ENCODE assay signal across 24 cellular contexts in the genomic region with DNA sequence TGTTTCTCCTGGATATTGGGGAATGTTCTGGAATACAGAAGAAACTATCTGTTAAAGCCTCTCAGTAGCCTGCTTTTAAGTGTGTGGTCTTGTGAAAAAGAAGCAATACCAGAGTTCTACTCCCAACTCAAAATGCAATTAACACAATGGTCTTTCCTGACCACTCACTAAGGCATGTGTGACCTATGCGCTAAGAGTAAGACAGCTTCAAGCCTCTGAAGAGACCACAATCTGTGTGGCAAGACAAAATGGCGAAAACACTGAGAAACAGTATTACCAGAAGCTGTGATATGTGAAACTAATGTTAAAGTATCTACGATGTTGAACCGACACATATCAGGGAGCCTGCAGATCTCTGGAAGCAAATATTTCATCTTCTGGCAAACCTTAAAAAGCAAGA.
"Had no signal": no experiment of that assay in that cellular context is flagged by ENCODE, and none has a peak within 500 bp of the region (broad histone marks: within the 10 kb centered on the region; RNA-seq: fewer than 3 reads in every experiment).

No MANE protein-coding gene starts in this region.

- H3K27ac ChIP-seq: KMS-11 had no signal

- H3K27me3 ChIP-seq: MG63 had no signal

- DNase-seq: activated CD4-positive, alpha-beta T cell treated with anti-CD3 and anti-CD28 coated beads, Interleukin-2, amount 10 ng/mL, durations not matched to agents 24 days and 14 days; activated CD4-positive, alpha-beta T cell treated with anti-CD3 and anti-CD28 coated beads, Interleukin-2, amount 50 U/mL, for 48 hours; activated CD4-positive, CD25-positive, alpha-beta regulatory T cell treated with anti-CD3 and anti-CD28 coated beads, Interleukin-2, amount 50 U/mL, for 72 hours; activated CD8-positive, alpha-beta memory T cell treated with anti-CD3 and anti-CD28 coated beads, Interleukin-2, amount 10 ng/mL, durations not matched to agents 7 days and 5 days; activated effector memory CD4-positive, alpha-beta T cell treated with anti-CD3 and anti-CD28 coated beads, Interleukin-2, amount 50 U/mL, for 16 hours; activated naive CD4-positive, alpha-beta T cell treated with Interleukin-2 at 50 U/mL for 16 hours; activated naive CD8-positive, alpha-beta T cell treated with anti-CD3 and anti-CD28 coated beads, Interleukin-2, amount 50 U/mL, for 24 hours; activated T-cell treated with anti-CD3 and anti-CD28 coated beads, Interleukin-2, amount 50 U/mL, for 24 hours; amygdala; MG63; NCI-H1105 treated with DMSO at 0.1 percent for 48 hours; NCI-H1436 treated with DMSO at 0.1 percent for 48 hours; NCI-H187; NCI-H2081; NCI-H446; NCI-H524; PC-3; SHP77 treated with DMSO at 0.1 percent for 48 hours had no signal

- H3K27me3 Mint-ChIP-seq: activated CD4-positive, alpha-beta T cell treated with anti-CD3 and anti-CD28 coated beads, Interleukin-2, amount 10 ng/mL, durations not matched to agents 24 days and 14 days; activated CD8-positive, alpha-beta memory T cell treated with anti-CD3 and anti-CD28 coated beads, Interleukin-2, amount 10 ng/mL, durations not matched to agents 7 days and 5 days; activated naive CD8-positive, alpha-beta T cell treated with anti-CD3 and anti-CD28 coated beads, Interleukin-2, amount 50 U/mL, for 24 hours; activated T-cell treated with anti-CD3 and anti-CD28 coated beads, Interleukin-2, amount 50 U/mL, for 24 hours; brain had no signal

- H3K27ac Mint-ChIP-seq: activated CD4-positive, alpha-beta T cell treated with anti-CD3 and anti-CD28 coated beads, Interleukin-2, amount 10 ng/mL, durations not matched to agents 24 days and 14 days; activated CD8-positive, alpha-beta memory T cell treated with anti-CD3 and anti-CD28 coated beads, Interleukin-2, amount 10 ng/mL, durations not matched to agents 7 days and 5 days; activated naive CD4-positive, alpha-beta T cell treated with anti-CD3 and anti-CD28 coated beads, Interleukin-2, amount 50 U/mL, for 72 hours; activated naive CD8-positive, alpha-beta T cell treated with anti-CD3 and anti-CD28 coated beads, Interleukin-2, amount 50 U/mL, for 24 hours; activated T-cell treated with anti-CD3 and anti-CD28 coated beads, Interleukin-2, amount 50 U/mL, for 24 hours; activated T-helper 1 cell treated with anti-CD3 and anti-CD28 coated beads, Interleukin-12 subunit alpha, Interleukin-12 subunit beta, Interleukin-2, Interleukin-4 antibody, amounts not matched to agents 30 ng/mL and 10 ng/mL and 1 ng/mL, durations not matched to agents 14 hours and 24 hours and 36 hours; T-helper 1 cell treated with Interleukin-12 subunit alpha and Interleukin-12 subunit beta and Interleukin-4 antibody, amounts not matched to agents 30 μg/mL and 1 μg/mL, for 36 hours had no signal

- H3K9me3 Mint-ChIP-seq: activated CD4-positive, alpha-beta T cell treated with anti-CD3 and anti-CD28 coated beads, Interleukin-2, amount 10 ng/mL, durations not matched to agents 24 days and 14 days; activated naive CD4-positive, alpha-beta T cell treated with anti-CD3 and anti-CD28 coated beads, Interleukin-2, amount 50 U/mL, for 72 hours; activated naive CD8-positive, alpha-beta T cell treated with anti-CD3 and anti-CD28 coated beads, Interleukin-2, amount 50 U/mL, for 24 hours; activated T-cell treated with anti-CD3 and anti-CD28 coated beads, Interleukin-2, amount 50 U/mL, for 24 hours; activated T-helper 1 cell treated with anti-CD3 and anti-CD28 coated beads, Interleukin-12 subunit alpha, Interleukin-12 subunit beta, Interleukin-2, Interleukin-4 antibody, amounts not matched to agents 30 ng/mL and 10 ng/mL and 1 ng/mL, durations not matched to agents 14 hours and 24 hours and 36 hours; brain; T-helper 1 cell treated with Interleukin-12 subunit alpha and Interleukin-12 subunit beta and Interleukin-4 antibody, amounts not matched to agents 30 μg/mL and 1 μg/mL, for 36 hours had no signal

- H3K4me2 ChIP-seq: KMS-11 had no signal

- H3K9ac ChIP-seq: KMS-11 had no signal

- ATAC-seq: activated CD8-positive, alpha-beta memory T cell treated with anti-CD3 and anti-CD28 coated beads, Interleukin-2, amount 10 ng/mL, durations not matched to agents 7 days and 5 days; activated naive CD8-positive, alpha-beta T cell treated with anti-CD3 and anti-CD28 coated beads, Interleukin-2, amount 50 U/mL, for 24 hours; PC-3 had no signal

- H3K4me3 Mint-ChIP-seq: activated CD4-positive, alpha-beta T cell treated with anti-CD3 and anti-CD28 coated beads, Interleukin-2, amount 10 ng/mL, durations not matched to agents 24 days and 14 days; activated CD8-positive, alpha-beta memory T cell treated with anti-CD3 and anti-CD28 coated beads, Interleukin-2, amount 10 ng/mL, durations not matched to agents 7 days and 5 days; activated naive CD8-positive, alpha-beta T cell treated with anti-CD3 and anti-CD28 coated beads, Interleukin-2, amount 50 U/mL, for 24 hours; activated T-cell treated with anti-CD3 and anti-CD28 coated beads, Interleukin-2, amount 50 U/mL, for 24 hours; activated T-helper 1 cell treated with anti-CD3 and anti-CD28 coated beads, Interleukin-12 subunit alpha, Interleukin-12 subunit beta, Interleukin-2, Interleukin-4 antibody, amounts not matched to agents 30 ng/mL and 10 ng/mL and 1 ng/mL, durations not matched to agents 14 hours and 24 hours and 36 hours; brain; T-helper 1 cell treated with Interleukin-12 subunit alpha and Interleukin-12 subunit beta and Interleukin-4 antibody, amounts not matched to agents 30 μg/mL and 1 μg/mL, for 36 hours had no signal

- H3K36me3 Mint-ChIP-seq: activated CD8-positive, alpha-beta memory T cell treated with anti-CD3 and anti-CD28 coated beads, Interleukin-2, amount 10 ng/mL, durations not matched to agents 7 days and 5 days had no signal

- H3K9me3 ChIP-seq: MG63 had no signal

- FAIRE-seq: astrocyte had no signal

- H3K4me3 ChIP-seq: MG63 had no signal
